ENCODE assay signal across 8 cellular contexts in the genomic region with DNA sequence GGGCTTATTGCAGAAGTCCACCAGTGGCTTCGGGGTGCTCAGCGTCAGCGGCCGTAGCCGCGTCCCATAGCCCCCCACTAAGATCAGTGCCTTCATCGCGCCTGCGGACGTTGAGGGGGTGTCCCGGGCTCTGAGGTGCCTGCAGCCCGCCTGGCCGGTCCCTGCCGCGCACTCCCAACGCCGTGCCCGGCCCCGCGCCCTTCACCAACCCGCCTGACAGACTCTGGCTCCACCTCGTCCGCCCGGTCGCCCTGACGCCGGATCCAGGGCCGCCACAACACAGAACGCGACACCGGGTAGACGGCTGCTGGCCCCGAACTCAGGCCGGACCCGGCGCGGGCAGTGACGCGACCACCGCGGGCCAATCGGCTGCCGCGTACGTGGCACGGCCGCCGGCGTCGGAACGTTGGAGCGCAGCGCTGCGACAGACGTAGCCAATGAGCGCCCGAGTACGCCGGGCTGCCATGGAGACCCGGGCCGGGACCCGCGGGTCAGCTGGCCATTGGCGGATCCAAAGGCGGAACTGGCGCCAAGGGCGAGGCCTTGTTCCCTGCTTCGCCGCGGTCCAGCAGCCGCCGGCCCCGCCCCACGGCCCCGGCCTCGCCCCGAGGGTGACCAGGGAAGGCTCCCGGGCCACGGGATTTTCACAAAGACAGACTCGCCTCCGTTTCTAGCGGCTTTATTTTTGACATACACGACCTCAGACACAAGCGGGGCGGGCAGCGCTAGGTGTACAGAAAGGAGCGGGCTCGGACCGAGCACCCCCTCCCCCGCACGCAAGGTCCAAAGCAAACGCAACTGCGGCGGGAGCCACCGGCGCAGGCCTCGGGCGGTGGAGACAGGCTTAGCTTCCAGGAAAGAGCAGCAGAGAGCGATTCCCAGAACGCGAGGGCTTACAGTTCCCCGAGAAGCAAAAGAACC. TPM values are rescaled to one million over a fixed set of nuclear protein-coding genes. Genes with fewer than 3 reads are reported as not detected.
DNase-seq lines count a peak whose midpoint lies in the region; ATAC-seq and TF ChIP-seq lines count a peak whose summit lies in the region.

GMPPB (minus strand) TSS at position 321 of the 921 bp plus-strand sequence; CDS start at position 96, 225 bp downstream.

- H3K4me3 ChIP-seq in mononuclear cell (ENCODE audit: low read length) = peak within 1 kb of the TSS; percentile 91

- H3K27me3 ChIP-seq in mononuclear cell (ENCODE audit: insufficient read depth, low read length) = no peaks in the 10 kb centered on the region

- no peak for TF ChIP-seq EP300 in Ishikawa (IDR thresholded peaks at IDR 0.05; ENCODE audit: borderline replicate concordance)

- ATAC-seq in GM21576 (IDR thresholded peaks at IDR 0.05; ENCODE audit: unreplicated experiment) = peak; percentile 71

- H3K4me1 ChIP-seq in mononuclear cell (ENCODE audit: insufficient read depth, low read length) = peaks cover 29% of the 10 kb centered on the region

- DNase-seq in DMS153 (lab: John Stamatoyannopoulos, UW) (peak; percentile 87), OCI-M2 (lab: John Stamatoyannopoulos, UW; ENCODE audit: unreplicated experiment) (peak; percentile 45), activated T-cell treated with anti-CD3 and anti-CD28 coated beads for 24 hours (ENCODE audit: low read depth) (peak; percentile 92), epidermal melanocyte (ENCODE audit: insufficient read length, low spot score) (peak; percentile 97)
- DNase-seq in stimulated activated CD8-positive, alpha-beta memory T cell treated with anti-CD3 and anti-CD28 coated beads, Interleukin-2, amount 100 ng/mL, for 48 hours (ENCODE audit: low read depth in 2 of 2) = peak; percentile 94 to 95

- H3K9me3 ChIP-seq in mononuclear cell (ENCODE audit: low read depth, low read length) = no peaks in the 10 kb centered on the region

- no peak for TF ChIP-seq RAD21 in Ishikawa (IDR thresholded peaks at IDR 0.05; ENCODE audit: low read depth)

TF ChIP-seq in Ishikawa, 13 proteins besides CTCF, POLR2A, EP300 and RAD21:
- no peak for TF ChIP-seq ZBTB7A (IDR thresholded peaks at IDR 0.05; ENCODE audit: low read depth)
- TF ChIP-seq CREB1 (IDR thresholded peaks at IDR 0.05; ENCODE audit: low read depth) = peak; percentile 88
- TF ChIP-seq EGR1 (IDR thresholded peaks at IDR 0.05) = peak; percentile 59
- peak; percentile 66 for TF ChIP-seq TAF1 (IDR thresholded peaks at IDR 0.05; ENCODE audit: low read depth)
- no peak for TF ChIP-seq TEAD4 (IDR thresholded peaks at IDR 0.05)
- TF ChIP-seq YY1 (IDR thresholded peaks at IDR 0.05; ENCODE audit: low read depth) = peak; percentile 68; the same call in 1 of the 2 replicates
- TF ChIP-seq FOXM1 (IDR thresholded peaks at IDR 0.05; ENCODE audit: borderline replicate concordance, low read depth) = no peak
- TF ChIP-seq NFIC (IDR thresholded peaks at IDR 0.05) = no peak
- TF ChIP-seq, protein P1, sequence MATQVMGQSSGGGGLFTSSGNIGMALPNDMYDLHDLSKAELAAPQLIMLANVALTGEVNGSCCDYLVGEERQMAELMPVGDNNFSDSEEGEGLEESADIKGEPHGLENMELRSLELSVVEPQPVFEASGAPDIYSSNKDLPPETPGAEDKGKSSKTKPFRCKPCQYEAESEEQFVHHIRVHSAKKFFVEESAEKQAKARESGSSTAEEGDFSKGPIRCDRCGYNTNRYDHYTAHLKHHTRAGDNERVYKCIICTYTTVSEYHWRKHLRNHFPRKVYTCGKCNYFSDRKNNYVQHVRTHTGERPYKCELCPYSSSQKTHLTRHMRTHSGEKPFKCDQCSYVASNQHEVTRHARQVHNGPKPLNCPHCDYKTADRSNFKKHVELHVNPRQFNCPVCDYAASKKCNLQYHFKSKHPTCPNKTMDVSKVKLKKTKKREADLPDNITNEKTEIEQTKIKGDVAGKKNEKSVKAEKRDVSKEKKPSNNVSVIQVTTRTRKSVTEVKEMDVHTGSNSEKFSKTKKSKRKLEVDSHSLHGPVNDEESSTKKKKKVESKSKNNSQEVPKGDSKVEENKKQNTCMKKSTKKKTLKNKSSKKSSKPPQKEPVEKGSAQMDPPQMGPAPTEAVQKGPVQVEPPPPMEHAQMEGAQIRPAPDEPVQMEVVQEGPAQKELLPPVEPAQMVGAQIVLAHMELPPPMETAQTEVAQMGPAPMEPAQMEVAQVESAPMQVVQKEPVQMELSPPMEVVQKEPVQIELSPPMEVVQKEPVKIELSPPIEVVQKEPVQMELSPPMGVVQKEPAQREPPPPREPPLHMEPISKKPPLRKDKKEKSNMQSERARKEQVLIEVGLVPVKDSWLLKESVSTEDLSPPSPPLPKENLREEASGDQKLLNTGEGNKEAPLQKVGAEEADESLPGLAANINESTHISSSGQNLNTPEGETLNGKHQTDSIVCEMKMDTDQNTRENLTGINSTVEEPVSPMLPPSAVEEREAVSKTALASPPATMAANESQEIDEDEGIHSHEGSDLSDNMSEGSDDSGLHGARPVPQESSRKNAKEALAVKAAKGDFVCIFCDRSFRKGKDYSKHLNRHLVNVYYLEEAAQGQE (IDR thresholded peaks at IDR 0.05; ENCODE audit: low read depth) = no peak
- TF ChIP-seq, protein P2, sequence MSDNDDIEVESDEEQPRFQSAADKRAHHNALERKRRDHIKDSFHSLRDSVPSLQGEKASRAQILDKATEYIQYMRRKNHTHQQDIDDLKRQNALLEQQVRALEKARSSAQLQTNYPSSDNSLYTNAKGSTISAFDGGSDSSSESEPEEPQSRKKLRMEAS (IDR thresholded peaks at IDR 0.05) = peak; percentile 49
- peak; percentile 40; the same call in 1 of the 2 replicates for TF ChIP-seq TCF12 (IDR thresholded peaks at IDR 0.05; ENCODE audit: low read depth)
- TF ChIP-seq, protein P3, sequence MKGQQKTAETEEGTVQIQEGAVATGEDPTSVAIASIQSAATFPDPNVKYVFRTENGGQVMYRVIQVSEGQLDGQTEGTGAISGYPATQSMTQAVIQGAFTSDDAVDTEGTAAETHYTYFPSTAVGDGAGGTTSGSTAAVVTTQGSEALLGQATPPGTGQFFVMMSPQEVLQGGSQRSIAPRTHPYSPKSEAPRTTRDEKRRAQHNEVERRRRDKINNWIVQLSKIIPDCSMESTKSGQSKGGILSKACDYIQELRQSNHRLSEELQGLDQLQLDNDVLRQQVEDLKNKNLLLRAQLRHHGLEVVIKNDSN (IDR thresholded peaks at IDR 0.05) = peak; percentile 36
TF ChIP-seq in Ishikawa: peak in this region for 7.

RNA-seq across cellular contexts. Expression of gene GMPPB, which starts in this region (rescaled TPM):
- total RNA-seq in mononuclear cell = 13.3 TPM

Comparison
In these comparisons a context has a peak if more than half of its experiments do, and no peak if none do; other contexts are left out.
1. Peak in every context shown above with its lines: DNase-seq, ATAC-seq and H3K4me3 ChIP-seq.
2. DNase-seq: peak in every context shown above with its lines; median percentile 97 in epidermal melanocyte; 94 in stimulated activated CD8-positive, alpha-beta memory T cell treated with anti-CD3 and anti-CD28 coated beads, Interleukin-2, amount 100 ng/mL, for 48 hours; 92 in activated T-cell treated with anti-CD3 and anti-CD28 coated beads for 24 hours; 87 in DMS153; 45 in OCI-M2.